Comparison of ENCODE assay signal across 8 cellular contexts in genomic region chr11:63918576-63919171, GRCh38. TPM values are rescaled to one million over a fixed set of nuclear protein-coding genes. Genes with fewer than 3 reads are reported as not detected.
DNase-seq lines count a peak whose midpoint lies in the region; ATAC-seq, FAIRE-seq and TF ChIP-seq lines count a peak whose summit lies in the region.

No MANE protein-coding gene starts in this region.

- H3K36me3 Mint-ChIP-seq in activated naive CD8-positive, alpha-beta T cell treated with anti-CD3 and anti-CD28 coated beads, Interleukin-2, amount 10 ng/mL, durations not matched to agents 7 days and 5 days, result no peaks in the 10 kb centered on the region
- no peaks in the 10 kb centered on the region for H3K36me3 Mint-ChIP-seq in activated naive CD8-positive, alpha-beta T cell treated with anti-CD3 and anti-CD28 coated beads, Interleukin-2, amount 50 U/mL, for 24 hours (ENCODE audit: low read depth)
- no peaks in the 10 kb centered on the region for H3K36me3 Mint-ChIP-seq in activated T-helper 17 cell treated with anti-CD3 and anti-CD28 coated beads, Interleukin-2, amount 50 U/mL, for 72 hours (ENCODE audit: low read depth)

- peaks cover 8% of the 10 kb centered on the region for H3K4me1 Mint-ChIP-seq in activated naive CD8-positive, alpha-beta T cell treated with anti-CD3 and anti-CD28 coated beads, Interleukin-2, amount 10 ng/mL, durations not matched to agents 7 days and 5 days
- peaks cover 15% of the 10 kb centered on the region for H3K4me1 Mint-ChIP-seq in activated naive CD8-positive, alpha-beta T cell treated with anti-CD3 and anti-CD28 coated beads, Interleukin-2, amount 50 U/mL, for 24 hours
- H3K4me1 Mint-ChIP-seq in activated T-helper 17 cell treated with anti-CD3 and anti-CD28 coated beads, Interleukin-2, amount 50 U/mL, for 72 hours, result peaks cover 5% of the 10 kb centered on the region

- no peak overlapping the region for H3K4me3 ChIP-seq in lung
- H3K4me3 ChIP-seq in upper lobe of right lung, result peak overlapping the region; percentile 23
- no peak overlapping the region for H3K4me3 ChIP-seq in kidney (ENCODE audit: low read length in 2 of 2)

- WGBS in lung, 2 donors, result 61 to 62% methylated on average over 8 of the region's 8 CpGs

- no peak overlapping the region for H3K9ac ChIP-seq in kidney (ENCODE audit: low read length in 2 of 2)

- H3K27ac Mint-ChIP-seq in activated naive CD8-positive, alpha-beta T cell treated with anti-CD3 and anti-CD28 coated beads, Interleukin-2, amount 10 ng/mL, durations not matched to agents 7 days and 5 days, result no peak overlapping the region
- H3K27ac Mint-ChIP-seq in activated naive CD8-positive, alpha-beta T cell treated with anti-CD3 and anti-CD28 coated beads, Interleukin-2, amount 50 U/mL, for 24 hours, result no peak overlapping the region
- no peak overlapping the region for H3K27ac Mint-ChIP-seq in activated T-helper 17 cell treated with anti-CD3 and anti-CD28 coated beads, Interleukin-2, amount 50 U/mL, for 72 hours

- H3K27me3 ChIP-seq in lung (ENCODE audit: control insufficient read depth, insufficient read depth), result no peaks in the 10 kb centered on the region
- H3K27me3 ChIP-seq in upper lobe of right lung, result no peaks in the 10 kb centered on the region

- peaks cover 18% of the 10 kb centered on the region for H3K27me3 Mint-ChIP-seq in activated naive CD8-positive, alpha-beta T cell treated with anti-CD3 and anti-CD28 coated beads, Interleukin-2, amount 10 ng/mL, durations not matched to agents 7 days and 5 days
- peaks cover 16% of the 10 kb centered on the region for H3K27me3 Mint-ChIP-seq in activated naive CD8-positive, alpha-beta T cell treated with anti-CD3 and anti-CD28 coated beads, Interleukin-2, amount 50 U/mL, for 24 hours
- H3K27me3 Mint-ChIP-seq in activated T-helper 17 cell treated with anti-CD3 and anti-CD28 coated beads, Interleukin-2, amount 50 U/mL, for 72 hours, result no peaks in the 10 kb centered on the region

- no peaks in the 10 kb centered on the region for H3K9me3 Mint-ChIP-seq in activated naive CD8-positive, alpha-beta T cell treated with anti-CD3 and anti-CD28 coated beads, Interleukin-2, amount 10 ng/mL, durations not matched to agents 7 days and 5 days
- no peaks in the 10 kb centered on the region for H3K9me3 Mint-ChIP-seq in activated naive CD8-positive, alpha-beta T cell treated with anti-CD3 and anti-CD28 coated beads, Interleukin-2, amount 50 U/mL, for 24 hours
- no peaks in the 10 kb centered on the region for H3K9me3 Mint-ChIP-seq in activated T-helper 17 cell treated with anti-CD3 and anti-CD28 coated beads, Interleukin-2, amount 50 U/mL, for 72 hours

- H3K27ac ChIP-seq in lung (ENCODE audit: low read depth in 1 of 2, low read length in 1 of 2) (peak overlapping the region; percentile 4 to 90), upper lobe of right lung (peak overlapping the region; percentile 51), kidney (ENCODE audit: low read depth in 2 of 2, low read length in 2 of 2) (peak overlapping the region in 1 of 2 donors; percentile 22)

- no peak for TF ChIP-seq CTCF in lung (IDR thresholded peaks at IDR 0.05; ENCODE audit: control extremely low read depth, extremely low read depth)
- no peak for TF ChIP-seq CTCF in upper lobe of right lung (IDR thresholded peaks at IDR 0.05)
- no peak for TF ChIP-seq CTCF in kidney (IDR thresholded peaks at IDR 0.05; ENCODE audit: borderline replicate concordance, extremely low read depth, insufficient read depth)

- H3K9me3 ChIP-seq in lung (ENCODE audit: control insufficient read depth in 2 of 2, insufficient read depth in 1 of 2, low read length in 1 of 2) (no peaks in the 10 kb centered on the region), upper lobe of right lung (no peaks in the 10 kb centered on the region), kidney (ENCODE audit: control insufficient read depth in 1 of 2, low read length in 2 of 2) (peaks cover 0 to 3% of the 10 kb centered on the region in 2 donors)

- peak overlapping the region; percentile 56 for H3K4me3 Mint-ChIP-seq in activated naive CD8-positive, alpha-beta T cell treated with anti-CD3 and anti-CD28 coated beads, Interleukin-2, amount 10 ng/mL, durations not matched to agents 7 days and 5 days
- H3K4me3 Mint-ChIP-seq in activated naive CD8-positive, alpha-beta T cell treated with anti-CD3 and anti-CD28 coated beads, Interleukin-2, amount 50 U/mL, for 24 hours, result no peak overlapping the region
- H3K4me3 Mint-ChIP-seq in activated T-helper 17 cell treated with anti-CD3 and anti-CD28 coated beads, Interleukin-2, amount 50 U/mL, for 72 hours, result peak overlapping the region; percentile 29

- H3K36me3 ChIP-seq in lung (ENCODE audit: control insufficient read depth in 2 of 2, insufficient read depth in 2 of 2, low read length in 2 of 2), result no peaks in the 10 kb centered on the region
- H3K36me3 ChIP-seq in upper lobe of right lung, result no peaks in the 10 kb centered on the region
- no peaks in the 10 kb centered on the region for H3K36me3 ChIP-seq in kidney (ENCODE audit: control insufficient read depth in 1 of 2, insufficient read depth in 2 of 2, low read length in 2 of 2)

- DNase-seq in activated naive CD8-positive, alpha-beta T cell treated with anti-CD3 and anti-CD28 coated beads, Interleukin-2, amount 10 ng/mL, durations not matched to agents 7 days and 5 days, result no peak
- DNase-seq in activated naive CD8-positive, alpha-beta T cell treated with anti-CD3 and anti-CD28 coated beads, Interleukin-2, amount 50 U/mL, for 24 hours, result no peak
- DNase-seq in lung (ENCODE audit: low spot score) (no peak), upper lobe of right lung (no peak), UCSD-AML1 (lab: John Stamatoyannopoulos, UW; ENCODE audit: unreplicated experiment) (no peak), SIG-M5 treated with dmso at 0.1 percent for 504 hours (lab: John Stamatoyannopoulos, UW; ENCODE audit: unreplicated experiment) (no peak), kidney (no peak)

- POLR2A ChIA-PET in activated naive CD8-positive, alpha-beta T cell treated with anti-CD3 and anti-CD28 coated beads, Interleukin-2, amount 10 ng/mL, durations not matched to agents 7 days and 5 days (lab: Charles Lee), result interaction anchor here (1.7 kb wide), 1 partner anchor 27 kb away, joined by 4 read pairs; no protein-coding TSS in a partner anchor

- FAIRE-seq in kidney (lab: Jason Lieb, UNC), result no peak

- ATAC-seq in activated naive CD8-positive, alpha-beta T cell treated with anti-CD3 and anti-CD28 coated beads, Interleukin-2, amount 10 ng/mL, durations not matched to agents 7 days and 5 days (ENCODE audit: low read depth), result no peak
- no peak for ATAC-seq in activated naive CD8-positive, alpha-beta T cell treated with anti-CD3 and anti-CD28 coated beads, Interleukin-2, amount 50 U/mL, for 24 hours
- ATAC-seq in activated T-helper 17 cell treated with anti-CD3 and anti-CD28 coated beads, Interleukin-2, amount 50 U/mL, for 72 hours (replicated peaks), result no peak
- ATAC-seq in lung (ENCODE audit: insufficient read depth, low FRiP score) (no peak), upper lobe of right lung (no peak)

- H3K4me1 ChIP-seq in lung (ENCODE audit: control insufficient read depth in 2 of 2, insufficient read depth in 2 of 2, low read length in 2 of 2) (peaks cover 0 to 26% of the 10 kb centered on the region in 2 donors), upper lobe of right lung (peaks cover 44% of the 10 kb centered on the region), kidney (ENCODE audit: control insufficient read depth in 1 of 2, insufficient read depth in 1 of 2, low read depth in 1 of 2, low read length in 2 of 2) (peaks cover 9 to 33% of the 10 kb centered on the region in 2 donors)

- intact Hi-C loops in upper lobe of right lung (cut with DNase I) (no loop called here), kidney (cut with DNase I) (no loop called here)

RNA-seq across cellular contexts. Expression of gene RCOR2, which starts 1.7 kb away (rescaled TPM):
- total RNA-seq in activated naive CD8-positive, alpha-beta T cell treated with anti-CD3 and anti-CD28 coated beads, Interleukin-2, amount 10 ng/mL, durations not matched to agents 7 days and 5 days, result under 1 TPM; 0.58 to 0.74 TPM
- total RNA-seq in activated T-helper 17 cell treated with anti-CD3 and anti-CD28 coated beads, Interleukin-2, amount 50 U/mL, for 72 hours, result under 1 TPM in 1 of 2 donors, not detected in 1; 0.32 TPM
- total RNA-seq in lung (1 to 10 TPM; 1.4 to 1.6 TPM), upper lobe of right lung (0.69 TPM), kidney (0.76 TPM)
- polyA plus RNA-seq in lung (under 1 TPM; 0.16 to 0.37 TPM), kidney (ENCODE audit: insufficient read depth, low read depth, low replicate concordance) (0.86 TPM)

RNA-seq across cellular contexts. Expression of gene NAA40, which starts 20.1 kb away (rescaled TPM):
- total RNA-seq in activated naive CD8-positive, alpha-beta T cell treated with anti-CD3 and anti-CD28 coated beads, Interleukin-2, amount 10 ng/mL, durations not matched to agents 7 days and 5 days, result 10 to 100 TPM; 39.1 to 39.7 TPM
- 10 to 100 TPM; 20.2 to 30.9 TPM for total RNA-seq in activated T-helper 17 cell treated with anti-CD3 and anti-CD28 coated beads, Interleukin-2, amount 50 U/mL, for 72 hours
- total RNA-seq in lung (10 to 100 TPM; 18.1 to 20.5 TPM), upper lobe of right lung (15.7 TPM), kidney (27.2 TPM)
- polyA plus RNA-seq in lung (1 to 10 TPM; 9.2 to 9.6 TPM), kidney (ENCODE audit: insufficient read depth, low read depth, low replicate concordance) (11.8 TPM)

RNA-seq across cellular contexts. Expression of gene COX8A, which starts 55.7 kb away (rescaled TPM):
- 100 to 1,000 TPM; 379 to 420 TPM for total RNA-seq in activated naive CD8-positive, alpha-beta T cell treated with anti-CD3 and anti-CD28 coated beads, Interleukin-2, amount 10 ng/mL, durations not matched to agents 7 days and 5 days
- total RNA-seq in activated T-helper 17 cell treated with anti-CD3 and anti-CD28 coated beads, Interleukin-2, amount 50 U/mL, for 72 hours, result 100 to 1,000 TPM; 329 to 461 TPM
- 100 to 1,000 TPM; 149 to 362 TPM for total RNA-seq in lung
- 100 to 1,000 TPM; 666 to 779 TPM for polyA plus RNA-seq in lung
- 199 TPM for total RNA-seq in upper lobe of right lung
- total RNA-seq in kidney, result 320 TPM
- 2,092 TPM for polyA plus RNA-seq in kidney (ENCODE audit: insufficient read depth, low read depth, low replicate concordance)
